Comparison of ENCODE assay signal across 14 cellular contexts in the genomic region with DNA sequence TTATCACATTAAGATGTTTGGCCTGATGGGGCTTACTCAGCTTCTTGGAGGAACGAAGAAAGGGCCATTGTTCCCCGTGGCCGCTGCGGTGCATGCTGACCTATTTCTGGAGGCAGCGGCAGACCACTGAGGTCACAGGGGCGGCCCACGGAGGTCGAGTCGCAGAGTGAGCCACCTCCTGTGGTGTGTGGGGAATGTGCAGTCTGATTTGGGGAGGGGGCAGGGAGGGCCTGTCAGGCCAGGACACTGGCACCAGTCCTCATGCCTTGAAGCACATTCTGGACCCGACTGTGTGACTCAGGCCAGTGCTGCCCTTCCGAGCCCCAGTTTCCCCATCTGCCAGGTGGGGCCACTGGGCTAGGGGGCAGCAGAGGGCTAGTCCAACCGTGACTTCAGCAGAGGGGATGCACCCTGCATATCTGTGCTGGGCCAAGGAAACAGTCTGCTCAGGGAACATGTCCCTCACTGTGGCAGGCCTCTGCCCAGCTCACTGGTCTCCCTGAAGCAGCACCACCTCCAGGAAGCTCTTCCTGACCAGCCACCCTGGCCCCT. TPM values are rescaled to one million over a fixed set of nuclear protein-coding genes. Genes with fewer than 3 reads are reported as not detected.
DNase-seq lines count a peak whose midpoint lies in the region; ATAC-seq and TF ChIP-seq lines count a peak whose summit lies in the region.
"Had no signal": no experiment of that assay in that cellular context is flagged by ENCODE, and none has a peak within 500 bp of the region (broad histone marks: within the 10 kb centered on the region; RNA-seq: fewer than 3 reads in every experiment).

No MANE protein-coding gene starts in this region.

- TF ChIP-seq CTCF in AG09319 (IDR thresholded peaks at IDR 0.05; ENCODE audit: low read depth, low read length) (peak; percentile 12), GM20000 (IDR thresholded peaks at IDR 0.05; ENCODE audit: extremely low read depth, missing control alignments) (peak; percentile 21), SK-N-SH (IDR thresholded peaks at IDR 0.05) (peak; percentile 22; the same call in 1 of the 2 replicates), hepatocyte (IDR thresholded peaks at IDR 0.05; ENCODE audit: poor library complexity) (peak; percentile 12)

- no peak for ATAC-seq in HG02938 (IDR thresholded peaks at IDR 0.05; ENCODE audit: unreplicated experiment)
- ATAC-seq in GM21381 (IDR thresholded peaks at IDR 0.05; ENCODE audit: unreplicated experiment) = no peak

- H3K27ac ChIP-seq in SK-N-SH (ENCODE audit: low read depth in 2 of 2, low read length in 1 of 2) (no peak overlapping the region), hepatocyte (no peak overlapping the region)
- H3K27ac ChIP-seq: thyroid gland had no signal

- H3K9ac ChIP-seq in SK-N-SH = no peak overlapping the region

- POLR2A ChIA-PET in SK-N-SH (lab: Yijun Ruan, JAX) = no interaction called here

- TF ChIP-seq EP300 in SK-N-SH (IDR thresholded peaks at IDR 0.05; ENCODE audit: borderline replicate concordance in 1 of 2, low read depth in 1 of 2, low read length in 1 of 2) = no peak

- CTCF ChIA-PET in SK-N-SH (lab: Yijun Ruan, JAX) = interaction anchor here (0.6 kb wide), 1 partner anchor 13 kb away, joined by 3 read pairs; no protein-coding TSS in a partner anchor

- no peaks in the 10 kb centered on the region for H3K36me3 ChIP-seq in SK-N-SH (replicated peaks in 1 of 2; ENCODE audit: control insufficient read depth in 1 of 2, insufficient read depth in 2 of 2, low read length in 1 of 2)
- no peaks in the 10 kb centered on the region for H3K36me3 ChIP-seq in hepatocyte (replicated peaks; ENCODE audit: insufficient read depth, low read depth)
- H3K36me3 ChIP-seq: thyroid gland had no signal

- H3K9me3 ChIP-seq in SK-N-SH = no peaks in the 10 kb centered on the region
- H3K9me3 ChIP-seq in hepatocyte (ENCODE audit: low read depth) = no peaks in the 10 kb centered on the region
- H3K9me3 ChIP-seq: thyroid gland had no signal

- DNase-seq in AG09319 (ENCODE audit: extremely low read depth, low read depth) (no peak), GM20000 (ENCODE audit: low spot score) (no peak), SK-N-SH (no peak), hepatocyte (ENCODE audit: low spot score) (no peak), SKM-1 treated with dmso at 0.1 percent for 144 hours (lab: John Stamatoyannopoulos, UW; ENCODE audit: unreplicated experiment) (no peak), NCI-H2227 treated with DMSO at 0.1 percent for 48 hours (lab: John Stamatoyannopoulos, UW) (no peak)
- DNase-seq: cortex of kidney, NCI-H2081, thyroid gland had no signal

- WGBS in SK-N-SH (ENCODE audit: low lambda C conversion rate) = 55% methylated on average over 2 of the region's 12 CpGs
- 76% methylated on average over 11 of the region's 12 CpGs for WGBS in hepatocyte (ENCODE audit: low lambda C conversion rate, missing lambda C conversion rate)

- TF ChIP-seq RAD21 in SK-N-SH (IDR thresholded peaks at IDR 0.05; ENCODE audit: low read length) = no peak

- H2AFZ ChIP-seq in SK-N-SH (ENCODE audit: low read depth) (no peak overlapping the region), hepatocyte (no peak overlapping the region)

- no peaks in the 10 kb centered on the region for H3K9me2 ChIP-seq in SK-N-SH
- H3K9me2 ChIP-seq in hepatocyte (replicated peaks; ENCODE audit: insufficient read depth) = no peaks in the 10 kb centered on the region

- no peaks in the 10 kb centered on the region for H3F3A ChIP-seq in SK-N-SH (replicated peaks; ENCODE audit: insufficient read depth)

- H4K20me1 ChIP-seq in SK-N-SH (ENCODE audit: insufficient read depth) = no peaks in the 10 kb centered on the region
- H4K20me1 ChIP-seq in hepatocyte (ENCODE audit: insufficient read depth, poor library complexity, severe bottlenecking) = no peaks in the 10 kb centered on the region

- peaks cover 9% of the 10 kb centered on the region; the same call in 1 of the 2 replicates for H3K27me3 ChIP-seq in SK-N-SH (ENCODE audit: insufficient read depth)
- peaks cover 3% of the 10 kb centered on the region for H3K27me3 ChIP-seq in hepatocyte
- H3K27me3 ChIP-seq: thyroid gland had no signal

- H3K4me1 ChIP-seq in SK-N-SH (ENCODE audit: control insufficient read depth in 1 of 2, insufficient read depth in 2 of 2, low read depth in 1 of 2, low read length in 1 of 2) (no peaks in the 10 kb centered on the region), hepatocyte (ENCODE audit: insufficient read depth) (no peaks in the 10 kb centered on the region)
- H3K4me1 ChIP-seq: thyroid gland had no signal

- no peak overlapping the region for H3K4me3 ChIP-seq in SK-N-SH (ENCODE audit: low read depth in 2 of 2, low read length in 1 of 2)
- H3K4me3 ChIP-seq in hepatocyte = no peak overlapping the region
- H3K4me3 ChIP-seq: thyroid gland had no signal

- H3K4me2 ChIP-seq in SK-N-SH = no peak overlapping the region
- no peak overlapping the region for H3K4me2 ChIP-seq in hepatocyte

- no peaks in the 10 kb centered on the region for H3K79me2 ChIP-seq in SK-N-SH (ENCODE audit: insufficient read depth)
- no peaks in the 10 kb centered on the region for H3K79me2 ChIP-seq in hepatocyte

TF ChIP-seq in SK-N-SH, 30 proteins besides CTCF, POLR2A, EP300 and RAD21:
- TF ChIP-seq EZH2phosphoT487 (IDR thresholded peaks at IDR 0.05; ENCODE audit: borderline replicate concordance, low read depth) (no peak), CHD2 (IDR thresholded peaks at IDR 0.05; ENCODE audit: low read length, partially characterized antibody) (no peak)

RNA-seq across cellular contexts. Expression of gene SLC7A10, which starts 6.3 kb away (rescaled TPM):
- polyA plus RNA-seq in SK-N-SH (2012; rRNA removed) = 0.02 TPM in 1 of 2 replicates, not detected in the other
- polyA plus RNA-seq in SK-N-SH (2012; cell fraction: cytosol; rRNA removed) = not detected in 2 replicates
- polyA plus RNA-seq in SK-N-SH (2012; cell fraction: nucleus; rRNA removed) = 0.07 TPM in 1 of 2 replicates, not detected in the other
- 4.5 and 5.5 TPM in 2 replicates for total RNA-seq in hepatocyte
- polyA plus RNA-seq in hepatocyte = 4.3 and 7.3 TPM in 2 replicates
- total RNA-seq: glomerular endothelial cell, lung microvascular endothelial cell, posterior vena cava had no signal

RNA-seq across cellular contexts. Expression of gene LRP3, which starts 25.2 kb away (rescaled TPM):
- 7.5 and 8.2 TPM in 2 replicates for polyA plus RNA-seq in SK-N-SH (2012; rRNA removed)
- polyA plus RNA-seq in SK-N-SH (2012; cell fraction: cytosol; rRNA removed) = 3.6 and 7.8 TPM in 2 replicates
- 8.9 and 11.2 TPM in 2 replicates for polyA plus RNA-seq in SK-N-SH (2012; cell fraction: nucleus; rRNA removed)
- 35.1 and 37.4 TPM in 2 replicates for total RNA-seq in hepatocyte
- 35.5 and 44.0 TPM in 2 replicates for polyA plus RNA-seq in hepatocyte
